ENCODE assay signal across 21 cellular contexts in genomic region chr14:100123618-100124017, GRCh38. TPM values are rescaled to one million over a fixed set of nuclear protein-coding genes. Genes with fewer than 3 reads are reported as not detected.
DNase-seq lines count a peak whose midpoint lies in the region; ATAC-seq and TF ChIP-seq lines count a peak whose summit lies in the region.
"Had no signal": no experiment of that assay in that cellular context is flagged by ENCODE, and none has a peak within 500 bp of the region (broad histone marks: within the 10 kb centered on the region; RNA-seq: fewer than 3 reads in every experiment).

No MANE protein-coding gene starts in this region.

- no peaks in the 10 kb centered on the region for H3K4me1 ChIP-seq in naive thymus-derived CD4-positive, alpha-beta T cell (ENCODE audit: control insufficient read depth in 2 of 2, insufficient read depth in 2 of 2, low read length in 2 of 2)
- H3K4me1 ChIP-seq: HAP-1 had no signal

- peaks cover 4% of the 10 kb centered on the region for H3K36me3 Mint-ChIP-seq in activated naive CD4-positive, alpha-beta T cell treated with anti-CD3 and anti-CD28 coated beads, Interleukin-2, amount 50 U/mL, for 24 hours
- H3K36me3 Mint-ChIP-seq in naive thymus-derived CD4-positive, alpha-beta T cell, result peaks cover 7 to 35% (median 21%) of the 10 kb centered on the region in 5 donors

- TF ChIP-seq CTCF in WERI-Rb-1 (IDR thresholded peaks at IDR 0.05; ENCODE audit: low read depth, low read length) (no peak), GM10266 (IDR thresholded peaks at IDR 0.05; ENCODE audit: control insufficient read depth, insufficient read depth, low read depth, missing control alignments) (no peak)

- ATAC-seq in naive thymus-derived CD4-positive, alpha-beta T cell, result no peak
- ATAC-seq in HG02973 (IDR thresholded peaks at IDR 0.05; ENCODE audit: unreplicated experiment) (no peak), SK-N-SH treated with all-trans-retinoic acid at 6 μM for 48 hours (no peak)
- ATAC-seq: GM23338 had no signal

- POLR2A ChIA-PET in naive thymus-derived CD4-positive, alpha-beta T cell (lab: Charles Lee), result no interaction called here

- no peaks in the 10 kb centered on the region for H3K27me3 ChIP-seq in WERI-Rb-1 (ENCODE audit: insufficient read depth, low read depth, severe bottlenecking)
- H3K27me3 ChIP-seq in naive thymus-derived CD4-positive, alpha-beta T cell (ENCODE audit: control insufficient read depth in 2 of 2, insufficient read depth in 2 of 2, low read length in 2 of 2), result no peaks in the 10 kb centered on the region

- intact Hi-C loops in naive thymus-derived CD4-positive, alpha-beta T cell (cut with micrococcal nuclease), result loop anchor here in 1 of 2 donors (2.0 kb wide), 1 partner anchor 19 kb away; no protein-coding TSS in a partner anchor

- H3K9me3 Mint-ChIP-seq in activated naive CD4-positive, alpha-beta T cell treated with anti-CD3 and anti-CD28 coated beads, Interleukin-2, amount 50 U/mL, for 24 hours, result no peaks in the 10 kb centered on the region
- H3K9me3 Mint-ChIP-seq in naive thymus-derived CD4-positive, alpha-beta T cell, result no peaks in the 10 kb centered on the region
- H3K9me3 Mint-ChIP-seq: GM23338 had no signal

- no peak for DNase-seq in activated naive CD4-positive, alpha-beta T cell treated with anti-CD3 and anti-CD28 coated beads, Interleukin-2, amount 50 U/mL, for 16 hours
- DNase-seq in WERI-Rb-1 (no peak), GM10266 (ENCODE audit: extremely low spot score) (no peak)
- no peak for DNase-seq in naive thymus-derived CD4-positive, alpha-beta T cell
- DNase-seq: NCI-H1048; NCI-H1694; NCI-H2029 treated with DMSO at 0.1 percent for 48 hours; NCI-H446 treated with DMSO at 0.1 percent for 48 hours; NCI-H526; NCI-H82; NK-92 treated with Interleukin-12 subunit alpha and Interleukin-12 subunit beta, amount 100 ng/mL, for 24 hours; Right ventricle myocardium superior; RPMI8226 had no signal

- peaks cover 42% of the 10 kb centered on the region for H3K36me3 ChIP-seq in WERI-Rb-1
- H3K36me3 ChIP-seq in naive thymus-derived CD4-positive, alpha-beta T cell (ENCODE audit: control insufficient read depth in 2 of 3, insufficient read depth in 3 of 3, low read length in 3 of 3), result peaks cover 43 to 99% (median 58%) of the 10 kb centered on the region in 3 experiments

- CTCF ChIA-PET in naive thymus-derived CD4-positive, alpha-beta T cell (lab: Charles Lee), result no interaction called here

- no peak overlapping the region for H3K4me3 Mint-ChIP-seq in activated naive CD4-positive, alpha-beta T cell treated with anti-CD3 and anti-CD28 coated beads, Interleukin-2, amount 50 U/mL, for 24 hours
- no peak overlapping the region for H3K4me3 Mint-ChIP-seq in naive thymus-derived CD4-positive, alpha-beta T cell
- H3K4me3 Mint-ChIP-seq: GM23338 had no signal

- H3K4me3 ChIP-seq in WERI-Rb-1 (ENCODE audit: low read depth, low read length), result no peak overlapping the region
- no peak overlapping the region for H3K4me3 ChIP-seq in naive thymus-derived CD4-positive, alpha-beta T cell (ENCODE audit: low read length)
- H3K4me3 ChIP-seq: GM23338, HAP-1 had no signal

- peaks cover 19% of the 10 kb centered on the region for H3K4me1 Mint-ChIP-seq in activated naive CD4-positive, alpha-beta T cell treated with anti-CD3 and anti-CD28 coated beads, Interleukin-2, amount 50 U/mL, for 24 hours
- H3K4me1 Mint-ChIP-seq in naive thymus-derived CD4-positive, alpha-beta T cell, result peaks cover 12 to 29% (median 22%) of the 10 kb centered on the region in 7 donors
- H3K4me1 Mint-ChIP-seq: GM23338 had no signal

- H3K9me3 ChIP-seq in WERI-Rb-1 (ENCODE audit: severe bottlenecking), result no peaks in the 10 kb centered on the region
- H3K9me3 ChIP-seq in naive thymus-derived CD4-positive, alpha-beta T cell (ENCODE audit: control insufficient read depth in 2 of 3, low read length in 3 of 3), result no peaks in the 10 kb centered on the region
- H3K9me3 ChIP-seq: HAP-1 had no signal

- H3K27ac Mint-ChIP-seq in activated naive CD4-positive, alpha-beta T cell treated with anti-CD3 and anti-CD28 coated beads, Interleukin-2, amount 50 U/mL, for 24 hours, result peak overlapping the region; percentile 8
- H3K27ac Mint-ChIP-seq in naive thymus-derived CD4-positive, alpha-beta T cell, result peak overlapping the region in 5 of 9 donors; percentile 36 to 79 (median 64)
- H3K27ac Mint-ChIP-seq: GM23338 had no signal

- H3K27me3 Mint-ChIP-seq in activated naive CD4-positive, alpha-beta T cell treated with anti-CD3 and anti-CD28 coated beads, Interleukin-2, amount 50 U/mL, for 24 hours, result no peaks in the 10 kb centered on the region
- H3K27me3 Mint-ChIP-seq in naive thymus-derived CD4-positive, alpha-beta T cell, result no peaks in the 10 kb centered on the region

- peak overlapping the region; percentile 75 for H3K27ac ChIP-seq in WERI-Rb-1
- no peak overlapping the region for H3K27ac ChIP-seq in naive thymus-derived CD4-positive, alpha-beta T cell (ENCODE audit: low read depth, low read length)

TF ChIP-seq in SK-N-SH treated with all-trans-retinoic acid at 6 μM for 48 hours, 23 proteins besides CTCF, POLR2A, EP300 and RAD21:
- TF ChIP-seq ZFP30 (CRISPR knock-in tag; IDR thresholded peaks at IDR 0.05) (no peak), TSHZ2 (CRISPR knock-in tag; IDR thresholded peaks at IDR 0.05) (no peak), PPARA (CRISPR knock-in tag; IDR thresholded peaks at IDR 0.05; ENCODE audit: borderline replicate concordance) (no peak), CREB5 (CRISPR knock-in tag; IDR thresholded peaks at IDR 0.05; ENCODE audit: low read depth) (no peak), OSR1 (CRISPR knock-in tag; IDR thresholded peaks at IDR 0.05) (no peak), ARNTL (CRISPR knock-in tag; IDR thresholded peaks at IDR 0.05; ENCODE audit: borderline replicate concordance, low read depth) (no peak)
TF ChIP-seq in SK-N-SH treated with all-trans-retinoic acid at 6 μM for 48 hours: peak in this region for 0.

RNA-seq across cellular contexts. Expression of gene DEGS2, which starts 35.8 kb away (rescaled TPM):
- total RNA-seq in naive thymus-derived CD4-positive, alpha-beta T cell, result 1 to 10 TPM in 1 of 5 experiments, under 1 TPM in 3, not detected in 1; 0.19 to 1.0 (median 0.32) TPM
- polyA plus RNA-seq in naive thymus-derived CD4-positive, alpha-beta T cell, result 1 to 10 TPM in 1 of 2 donors, under 1 TPM in 1; 0.51 to 1.0 TPM
- total RNA-seq: A172, Right ventricle myocardium superior, SK-MEL-5 had no signal
- polyA plus RNA-seq: BJ had no signal

RNA-seq across cellular contexts. Expression of gene EVL, which starts 58.4 kb away (rescaled TPM):
- 1,000 to 10,000 TPM in 3 of 5 experiments, 100 to 1,000 TPM in 2; 851 to 1,469 (median 1,230) TPM for total RNA-seq in naive thymus-derived CD4-positive, alpha-beta T cell
- 100 to 1,000 TPM; 163 to 184 TPM for polyA plus RNA-seq in naive thymus-derived CD4-positive, alpha-beta T cell
